10 cellular contexts compared by ENCODE assay signal in the genomic region with DNA sequence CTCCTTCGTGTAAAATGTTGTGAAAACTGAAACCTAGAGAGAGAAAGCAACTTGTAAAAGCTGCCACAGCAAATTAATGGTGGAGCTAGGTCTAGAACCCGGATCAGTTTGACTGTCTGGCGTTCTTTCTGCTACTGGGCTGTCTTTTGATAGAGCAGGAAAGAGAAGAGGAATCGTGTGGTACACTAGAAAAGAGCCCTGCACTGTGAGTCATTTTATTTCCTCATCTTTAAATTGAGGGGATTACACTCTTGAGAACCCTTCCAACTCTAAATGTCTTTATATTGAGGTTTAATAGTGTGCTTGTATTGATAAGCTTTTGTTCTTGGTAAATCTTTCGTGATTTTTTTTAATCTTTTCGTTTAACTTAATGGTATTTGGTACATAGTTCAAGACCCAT. TPM values are rescaled to one million over a fixed set of nuclear protein-coding genes. Genes with fewer than 3 reads are reported as not detected.
DNase-seq lines count a peak whose midpoint lies in the region; ATAC-seq, FAIRE-seq and TF ChIP-seq lines count a peak whose summit lies in the region.
"Had no signal": no experiment of that assay in that cellular context is flagged by ENCODE, and none has a peak within 500 bp of the region (broad histone marks: within the 10 kb centered on the region; RNA-seq: fewer than 3 reads in every experiment).

No MANE protein-coding gene starts in this region.

- POLR2A ChIA-PET in CD8-positive, alpha-beta T cell (lab: Charles Lee) = no interaction called here
- POLR2A ChIA-PET in activated CD8-positive, alpha-beta T cell treated with anti-CD3 and anti-CD28 coated beads for 36 hours (lab: Charles Lee) = no interaction called here

- H3K27me3 Mint-ChIP-seq in CD8-positive, alpha-beta T cell (ENCODE audit: low read depth) = no peaks in the 10 kb centered on the region
- H3K27me3 Mint-ChIP-seq in activated CD8-positive, alpha-beta T cell treated with anti-CD3 and anti-CD28 coated beads for 36 hours = no peaks in the 10 kb centered on the region

- TF ChIP-seq POLR2A in H54 (IDR thresholded peaks at IDR 0.05; ENCODE audit: low read depth, low read length) = no peak

- TF ChIP-seq CTCF in CD8-positive, alpha-beta T cell (IDR thresholded peaks at IDR 0.05) = no peak
- no peak for TF ChIP-seq CTCF in Loucy (conservative IDR thresholded peaks at IDR 0.05; ENCODE audit: low read length)
- no peak for TF ChIP-seq CTCF in activated CD8-positive, alpha-beta T cell treated with anti-CD3 and anti-CD28 coated beads for 36 hours (IDR thresholded peaks at IDR 0.05)

- no peaks in the 10 kb centered on the region for H3F3A ChIP-seq in Loucy (ENCODE audit: low read depth)

- intact Hi-C loops in CD8-positive, alpha-beta T cell (cut with DNase I, micrococcal nuclease) = loop anchor here in 1 of 2 experiments (10.0 kb wide), 1 partner anchor 1115 kb away; a partner anchor contains a TSS
- intact Hi-C loops in activated CD8-positive, alpha-beta T cell treated with anti-CD3 and anti-CD28 coated beads for 36 hours (cut with micrococcal nuclease) = no loop called here

- CTCF ChIA-PET in CD8-positive, alpha-beta T cell (lab: Charles Lee) = no interaction called here
- CTCF ChIA-PET in activated CD8-positive, alpha-beta T cell treated with anti-CD3 and anti-CD28 coated beads for 36 hours (lab: Charles Lee) = interaction anchor here (2.0 kb wide), 1 partner anchor 32 kb away, joined by 4 read pairs; no protein-coding TSS in a partner anchor

- peaks cover 47% of the 10 kb centered on the region for H3K4me1 ChIP-seq in CD8-positive, alpha-beta T cell (ENCODE audit: insufficient read depth, low read length)
- peaks cover 21% of the 10 kb centered on the region for H3K4me1 ChIP-seq in Loucy (ENCODE audit: insufficient read depth, low read length, poor library complexity, severe bottlenecking)

- no peaks in the 10 kb centered on the region for H3K36me3 ChIP-seq in CD8-positive, alpha-beta T cell (ENCODE audit: insufficient read depth, low read length)
- no peaks in the 10 kb centered on the region for H3K36me3 ChIP-seq in Loucy (ENCODE audit: insufficient read depth, low read length)

- H3K4me1 Mint-ChIP-seq in CD8-positive, alpha-beta T cell (ENCODE audit: low read depth) = peaks cover 60% of the 10 kb centered on the region
- H3K4me1 Mint-ChIP-seq in activated CD8-positive, alpha-beta T cell treated with anti-CD3 and anti-CD28 coated beads for 36 hours (ENCODE audit: low read depth) = peaks cover 49% of the 10 kb centered on the region

- peak overlapping the region; percentile 46 for H3K9ac ChIP-seq in Loucy (ENCODE audit: low read depth, low read length, poor library complexity, severe bottlenecking)

- no peak overlapping the region for H3K27ac ChIP-seq in CD8-positive, alpha-beta T cell (ENCODE audit: low read depth, low read length)

- peaks cover 77% of the 10 kb centered on the region for H3K79me2 ChIP-seq in Loucy (ENCODE audit: insufficient read depth, low read length)

- no peaks in the 10 kb centered on the region for H3K9me3 ChIP-seq in CD8-positive, alpha-beta T cell (ENCODE audit: low read length)
- H3K9me3 ChIP-seq in Loucy (ENCODE audit: insufficient read depth, low read depth, low read length) = no peaks in the 10 kb centered on the region

- H3K27ac Mint-ChIP-seq in CD8-positive, alpha-beta T cell = no peak overlapping the region
- peak overlapping the region; percentile 77 for H3K27ac Mint-ChIP-seq in activated CD8-positive, alpha-beta T cell treated with anti-CD3 and anti-CD28 coated beads for 36 hours

- H3K27me3 ChIP-seq in CD8-positive, alpha-beta T cell (ENCODE audit: insufficient read depth, low read length) = no peaks in the 10 kb centered on the region
- no peaks in the 10 kb centered on the region for H3K27me3 ChIP-seq in Loucy (ENCODE audit: insufficient read depth, low read length, poor library complexity, severe bottlenecking)

- no peaks in the 10 kb centered on the region for H3K9me3 Mint-ChIP-seq in CD8-positive, alpha-beta T cell
- H3K9me3 Mint-ChIP-seq in activated CD8-positive, alpha-beta T cell treated with anti-CD3 and anti-CD28 coated beads for 36 hours = no peaks in the 10 kb centered on the region

- H3K4me3 ChIP-seq in CD8-positive, alpha-beta T cell (ENCODE audit: low read depth, low read length) = no peak overlapping the region
- H3K4me3 ChIP-seq in Loucy (ENCODE audit: low read length, poor library complexity, severe bottlenecking) = peak overlapping the region; percentile 67

- no peak for ATAC-seq in CD8-positive, alpha-beta T cell
- ATAC-seq in activated CD8-positive, alpha-beta T cell treated with anti-CD3 and anti-CD28 coated beads for 36 hours = no peak
- no peak for ATAC-seq in GM18909 (IDR thresholded peaks at IDR 0.05; ENCODE audit: poor library complexity, unreplicated experiment)

- no peak for DNase-seq in CD8-positive, alpha-beta T cell
- peak; percentile 7 for DNase-seq in activated CD8-positive, alpha-beta T cell treated with anti-CD3 and anti-CD28 coated beads for 36 hours
- peak; percentile 57 for DNase-seq in iris pigment epithelial cell (ENCODE audit: low read depth)
- DNase-seq in H54 (ENCODE audit: insufficient read length, low spot score) = no peak
- DNase-seq in activated CD4-positive, CD25-positive, alpha-beta regulatory T cell (lab: John Stamatoyannopoulos, UW) = no peak
- DNase-seq in inferior parietal cortex (ENCODE audit: extremely low spot score) = no peak
- DNase-seq: DMS79 treated with DMSO at 0.1 percent for 48 hours, nucleus accumbens had no signal

- H3K9me2 ChIP-seq in Loucy (replicated peaks; ENCODE audit: low read depth, low read length) = no peaks in the 10 kb centered on the region

- no peak for FAIRE-seq in H54 (lab: Jason Lieb, UNC)

- H4K20me1 ChIP-seq in Loucy (ENCODE audit: insufficient read depth, low read length, poor library complexity, severe bottlenecking) = peaks cover 20% of the 10 kb centered on the region

- H2AFZ ChIP-seq in Loucy (ENCODE audit: low read length) = no peak overlapping the region

- peak overlapping the region; percentile 56 for H3K4me3 Mint-ChIP-seq in CD8-positive, alpha-beta T cell
- H3K4me3 Mint-ChIP-seq in activated CD8-positive, alpha-beta T cell treated with anti-CD3 and anti-CD28 coated beads for 36 hours = peak overlapping the region; percentile 60

- peaks cover 2% of the 10 kb centered on the region for H3K36me3 Mint-ChIP-seq in CD8-positive, alpha-beta T cell
- H3K36me3 Mint-ChIP-seq in activated CD8-positive, alpha-beta T cell treated with anti-CD3 and anti-CD28 coated beads for 36 hours (ENCODE audit: low read depth) = no peaks in the 10 kb centered on the region

- H3K4me2 ChIP-seq in Loucy (ENCODE audit: low read depth, low read length, poor library complexity, severe bottlenecking) = peak overlapping the region; percentile 84

RNA-seq across cellular contexts. Expression of a gene that starts 4.3 kb away (rescaled TPM):
- 10 to 100 TPM in 1 of 2 experiments, 1 to 10 TPM in 1; 9.9 to 11.2 TPM for total RNA-seq in CD8-positive, alpha-beta T cell
- 10 to 100 TPM in 1 of 2 experiments, 1 to 10 TPM in 1; 9.9 to 10.2 TPM for total RNA-seq in activated CD8-positive, alpha-beta T cell treated with anti-CD3 and anti-CD28 coated beads for 36 hours

Comparison
In these comparisons a context has a peak if more than half of its experiments do, and no peak if none do; other contexts are left out.
1. DNase-seq: peak in activated CD8-positive, alpha-beta T cell treated with anti-CD3 and anti-CD28 coated beads for 36 hours (single experiment) and iris pigment epithelial cell (single experiment); none in CD8-positive, alpha-beta T cell (0 of 7), H54 (single experiment), activated CD4-positive, CD25-positive, alpha-beta regulatory T cell (0 of 4) and inferior parietal cortex (single experiment).